8 cellular contexts compared by ENCODE assay signal in the genomic region with DNA sequence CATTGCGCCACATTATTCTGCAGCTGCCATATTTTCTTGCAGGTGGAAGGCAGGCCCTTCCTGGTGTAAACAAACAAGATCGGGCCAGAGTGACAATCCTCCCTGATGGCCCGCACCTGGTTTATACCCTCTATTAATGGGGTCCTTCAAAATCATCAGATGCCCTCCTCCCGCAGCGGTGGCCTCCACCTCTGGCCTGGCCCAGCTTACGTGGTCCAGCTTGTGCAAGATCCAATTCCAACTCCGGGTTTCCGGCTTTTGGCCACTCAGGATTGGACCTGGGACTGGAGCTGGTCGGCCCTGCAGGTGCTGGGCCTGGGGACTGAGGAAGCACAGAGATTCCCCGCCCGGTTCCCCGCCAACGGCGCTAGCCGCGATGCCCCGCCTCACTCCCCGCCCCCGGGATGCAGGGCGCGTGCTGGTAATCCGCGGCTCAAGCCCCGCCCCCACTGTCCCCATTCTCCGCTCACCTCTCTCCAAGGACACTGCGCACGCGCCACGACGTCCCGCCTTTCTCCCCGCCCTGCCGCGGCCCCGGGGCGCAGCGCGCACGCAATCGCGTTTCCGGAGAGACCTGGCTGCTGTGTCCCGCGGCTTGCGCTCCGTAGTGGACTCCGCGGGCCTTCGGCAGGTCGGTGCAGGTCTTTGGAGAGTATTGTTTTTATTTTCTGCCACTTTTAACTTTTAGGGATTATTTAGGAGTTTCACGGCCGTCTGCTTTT. TPM values are rescaled to one million over a fixed set of nuclear protein-coding genes. Genes with fewer than 3 reads are reported as not detected.
DNase-seq lines count a peak whose midpoint lies in the region; ATAC-seq and TF ChIP-seq lines count a peak whose summit lies in the region.

TSS of gene TMEM14B (plus strand) at position 555 of the 722 bp plus-strand sequence. CDS start 1,441 bp downstream, outside the sequence.

- H3K4me3 Mint-ChIP-seq in type B pancreatic cell, result peak within 1 kb of the TSS; percentile 98

- H3K4me3 ChIP-seq in GM12865 (ENCODE audit: low read depth, low read length) (peak within 1 kb of the TSS; percentile 98), adipocyte (ENCODE audit: low read length) (peak within 1 kb of the TSS; percentile 89), cardiac muscle cell (peak within 1 kb of the TSS; percentile 94)

- H3K27ac ChIP-seq in cardiac muscle cell, result peak within 1 kb of the TSS; percentile 89

- DNase-seq in GM12865 (ENCODE audit: low read depth), result peak; percentile 98
- peak; percentile 90 for DNase-seq in NCI-H1417 treated with DMSO at 0.1 percent for 48 hours (lab: John Stamatoyannopoulos, UW)
- DNase-seq in SW480 (ENCODE audit: low spot score), result peak; percentile 93
- DNase-seq in adipocyte (ENCODE audit: low read depth), result peak; percentile 99
- DNase-seq in cardiac muscle cell (ENCODE audit: low read depth in 1 of 2, low spot score in 1 of 2), result peak; percentile 97 to 100
- peak; percentile 96 for DNase-seq in pons (ENCODE audit: low spot score)
- DNase-seq in type B pancreatic cell (ENCODE audit: extremely low spot score, unreplicated experiment), result peak; percentile 100

- H3K27me3 ChIP-seq in adipocyte (replicated peaks; ENCODE audit: control insufficient read depth, insufficient read depth, low read length) (no peaks in the 10 kb centered on the region), cardiac muscle cell (no peaks in the 10 kb centered on the region)

- peak; percentile 97 for ATAC-seq in HG02763 (IDR thresholded peaks at IDR 0.05; ENCODE audit: unreplicated experiment)

- H3K9me3 Mint-ChIP-seq in type B pancreatic cell, result no peaks in the 10 kb centered on the region

- peaks cover 25% of the 10 kb centered on the region for H3K4me1 Mint-ChIP-seq in type B pancreatic cell (ENCODE audit: unreplicated experiment)

- peaks cover 22% of the 10 kb centered on the region for H3K36me3 ChIP-seq in adipocyte (ENCODE audit: control insufficient read depth, insufficient read depth, low read length, severe bottlenecking)
- no peaks in the 10 kb centered on the region for H3K36me3 ChIP-seq in cardiac muscle cell

- no peaks in the 10 kb centered on the region for H3K9me3 ChIP-seq in adipocyte (ENCODE audit: control insufficient read depth, low read length)
- H3K9me3 ChIP-seq in cardiac muscle cell (ENCODE audit: low read depth), result no peaks in the 10 kb centered on the region

- peaks cover 9% of the 10 kb centered on the region for H3K36me3 Mint-ChIP-seq in type B pancreatic cell

- no peaks in the 10 kb centered on the region for H3K27me3 Mint-ChIP-seq in type B pancreatic cell

- no peak for TF ChIP-seq CTCF in GM12865 (IDR thresholded peaks at IDR 0.05; ENCODE audit: insufficient read depth, low read depth, low read length, missing control alignments)
- no peak for TF ChIP-seq CTCF in cardiac muscle cell (IDR thresholded peaks at IDR 0.05; ENCODE audit: low read depth, low read length)
- TF ChIP-seq CTCF in type B pancreatic cell (conservative IDR thresholded peaks at IDR 0.05), result no peak

- peaks cover 22% of the 10 kb centered on the region for H3K4me1 ChIP-seq in adipocyte (ENCODE audit: control insufficient read depth, insufficient read depth, low read length)
- peaks cover 43% of the 10 kb centered on the region for H3K4me1 ChIP-seq in cardiac muscle cell (ENCODE audit: low read depth)

- H3K9ac ChIP-seq in adipocyte (ENCODE audit: low read length), result peak within 1 kb of the TSS; percentile 92

- H3K27ac Mint-ChIP-seq in type B pancreatic cell, result peak within 1 kb of the TSS; percentile 95

RNA-seq across cellular contexts. Expression of gene TMEM14B, which starts in this region (rescaled TPM):
- 77.0 and 143 TPM in 2 replicates for total RNA-seq in cardiac muscle cell
- polyA plus RNA-seq in cardiac muscle cell, result 307 and 381 TPM in 2 replicates
- 68.1 and 75.6 TPM in 2 replicates for total RNA-seq in type B pancreatic cell (ENCODE audit: low replicate concordance)

Comparison
In these comparisons a context has a peak if more than half of its experiments do, and no peak if none do; other contexts are left out.
1. Peak in every context shown above with its lines: DNase-seq, ATAC-seq, H3K4me3 ChIP-seq and H3K27ac ChIP-seq.